Comparison of ENCODE assay signal across 1 cellular context in genomic region chr2:54903736-54904554, GRCh38.
TF ChIP-seq lines count a peak whose summit lies in the region.

No MANE protein-coding gene starts in this region.

TF ChIP-seq in HEK293, 187 proteins besides CTCF, POLR2A, EP300 and RAD21 (continued from another document and continues in another):
- TF ChIP-seq TSHZ1 (tag by site-specific recombination; IDR thresholded peaks at IDR 0.05; ENCODE audit: borderline replicate concordance), result peak; percentile 72; the same call in 1 of the 2 replicates
- TF ChIP-seq ZNF184 (tag by site-specific recombination; IDR thresholded peaks at IDR 0.05), result peak; percentile 84; the same call in 1 of the 2 replicates
- peak; percentile 44; the same call in 1 of the 2 replicates for TF ChIP-seq ZFHX2 (tag by site-specific recombination; conservative IDR thresholded peaks at IDR 0.05)
- no peak for TF ChIP-seq ZNF423 (tag by site-specific recombination; IDR thresholded peaks at IDR 0.05)
- TF ChIP-seq ZNF792 (tag by site-specific recombination; IDR thresholded peaks at IDR 0.05), result peak; percentile 17; the same call in 1 of the 2 replicates
- TF ChIP-seq ZFP37 (tag by site-specific recombination; IDR thresholded peaks at IDR 0.05), result 0 out of 2 replicates have a peak, but pooled peaks have one; percentile 64
- TF ChIP-seq, protein P1, sequence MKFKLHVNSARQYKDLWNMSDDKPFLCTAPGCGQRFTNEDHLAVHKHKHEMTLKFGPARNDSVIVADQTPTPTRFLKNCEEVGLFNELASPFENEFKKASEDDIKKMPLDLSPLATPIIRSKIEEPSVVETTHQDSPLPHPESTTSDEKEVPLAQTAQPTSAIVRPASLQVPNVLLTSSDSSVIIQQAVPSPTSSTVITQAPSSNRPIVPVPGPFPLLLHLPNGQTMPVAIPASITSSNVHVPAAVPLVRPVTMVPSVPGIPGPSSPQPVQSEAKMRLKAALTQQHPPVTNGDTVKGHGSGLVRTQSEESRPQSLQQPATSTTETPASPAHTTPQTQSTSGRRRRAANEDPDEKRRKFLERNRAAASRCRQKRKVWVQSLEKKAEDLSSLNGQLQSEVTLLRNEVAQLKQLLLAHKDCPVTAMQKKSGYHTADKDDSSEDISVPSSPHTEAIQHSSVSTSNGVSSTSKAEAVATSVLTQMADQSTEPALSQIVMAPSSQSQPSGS (tag by site-specific recombination; IDR thresholded peaks at IDR 0.05; ENCODE audit: low read depth), result no peak
- TF ChIP-seq ZNF335 (tag by site-specific recombination; conservative IDR thresholded peaks at IDR 0.05), result peak; percentile 24; the same call in 1 of the 2 replicates
- TF ChIP-seq ZNF24 (tag by site-specific recombination; IDR thresholded peaks at IDR 0.05), result peak; percentile 61; the same call in 1 of the 2 replicates
- peak; percentile 91 for TF ChIP-seq SP7 (tag by site-specific recombination; IDR thresholded peaks at IDR 0.05)
- TF ChIP-seq, protein P2, sequence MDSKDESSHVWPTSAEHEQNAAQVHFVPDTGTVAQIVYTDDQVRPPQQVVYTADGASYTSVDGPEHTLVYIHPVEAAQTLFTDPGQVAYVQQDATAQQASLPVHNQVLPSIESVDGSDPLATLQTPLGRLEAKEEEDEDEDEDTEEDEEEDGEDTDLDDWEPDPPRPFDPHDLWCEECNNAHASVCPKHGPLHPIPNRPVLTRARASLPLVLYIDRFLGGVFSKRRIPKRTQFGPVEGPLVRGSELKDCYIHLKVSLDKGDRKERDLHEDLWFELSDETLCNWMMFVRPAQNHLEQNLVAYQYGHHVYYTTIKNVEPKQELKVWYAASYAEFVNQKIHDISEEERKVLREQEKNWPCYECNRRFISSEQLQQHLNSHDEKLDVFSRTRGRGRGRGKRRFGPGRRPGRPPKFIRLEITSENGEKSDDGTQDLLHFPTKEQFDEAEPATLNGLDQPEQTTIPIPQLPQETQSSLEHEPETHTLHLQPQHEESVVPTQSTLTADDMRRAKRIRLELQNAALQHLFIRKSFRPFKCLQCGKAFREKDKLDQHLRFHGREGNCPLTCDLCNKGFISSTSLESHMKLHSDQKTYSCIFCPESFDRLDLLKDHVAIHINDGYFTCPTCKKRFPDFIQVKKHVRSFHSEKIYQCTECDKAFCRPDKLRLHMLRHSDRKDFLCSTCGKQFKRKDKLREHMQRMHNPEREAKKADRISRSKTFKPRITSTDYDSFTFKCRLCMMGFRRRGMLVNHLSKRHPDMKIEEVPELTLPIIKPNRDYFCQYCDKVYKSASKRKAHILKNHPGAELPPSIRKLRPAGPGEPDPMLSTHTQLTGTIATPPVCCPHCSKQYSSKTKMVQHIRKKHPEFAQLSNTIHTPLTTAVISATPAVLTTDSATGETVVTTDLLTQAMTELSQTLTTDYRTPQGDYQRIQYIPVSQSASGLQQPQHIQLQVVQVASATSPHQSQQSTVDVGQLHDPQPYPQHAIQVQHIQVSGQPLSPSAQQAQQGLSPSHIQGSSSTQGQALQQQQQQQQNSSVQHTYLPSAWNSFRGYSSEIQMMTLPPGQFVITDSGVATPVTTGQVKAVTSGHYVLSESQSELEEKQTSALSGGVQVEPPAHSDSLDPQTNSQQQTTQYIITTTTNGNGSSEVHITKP (tag by site-specific recombination; IDR thresholded peaks at IDR 0.05), result 0 out of 2 replicates have a peak, but pooled peaks have one; percentile 24
- 0 out of 2 replicates have a peak, but pooled peaks have one; percentile 13 for TF ChIP-seq FEZF1 (tag by site-specific recombination; IDR thresholded peaks at IDR 0.05)
- TF ChIP-seq ZNF398 (tag by site-specific recombination; IDR thresholded peaks at IDR 0.05), result peak; percentile 62
- TF ChIP-seq ZNF449 (tag by site-specific recombination; IDR thresholded peaks at IDR 0.05), result peak; percentile 48; the same call in 1 of the 2 replicates
- TF ChIP-seq ZNF664 (tag by site-specific recombination; IDR thresholded peaks at IDR 0.05), result no peak
- TF ChIP-seq ZNF140 (tag by site-specific recombination; IDR thresholded peaks at IDR 0.05), result no peak
- TF ChIP-seq, protein P3, sequence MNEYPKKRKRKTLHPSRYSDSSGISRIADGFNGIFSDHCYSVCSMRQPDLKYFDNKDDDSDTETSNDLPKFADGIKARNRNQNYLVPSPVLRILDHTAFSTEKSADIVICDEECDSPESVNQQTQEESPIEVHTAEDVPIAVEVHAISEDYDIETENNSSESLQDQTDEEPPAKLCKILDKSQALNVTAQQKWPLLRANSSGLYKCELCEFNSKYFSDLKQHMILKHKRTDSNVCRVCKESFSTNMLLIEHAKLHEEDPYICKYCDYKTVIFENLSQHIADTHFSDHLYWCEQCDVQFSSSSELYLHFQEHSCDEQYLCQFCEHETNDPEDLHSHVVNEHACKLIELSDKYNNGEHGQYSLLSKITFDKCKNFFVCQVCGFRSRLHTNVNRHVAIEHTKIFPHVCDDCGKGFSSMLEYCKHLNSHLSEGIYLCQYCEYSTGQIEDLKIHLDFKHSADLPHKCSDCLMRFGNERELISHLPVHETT (tag by site-specific recombination; IDR thresholded peaks at IDR 0.05), result peak; percentile 54; the same call in 1 of the 2 replicates
- 0 out of 2 replicates have a peak, but pooled peaks have one; percentile 26 for TF ChIP-seq ZNF518A (tag by site-specific recombination; conservative IDR thresholded peaks at IDR 0.05; ENCODE audit: low read depth)
- TF ChIP-seq, protein P4, sequence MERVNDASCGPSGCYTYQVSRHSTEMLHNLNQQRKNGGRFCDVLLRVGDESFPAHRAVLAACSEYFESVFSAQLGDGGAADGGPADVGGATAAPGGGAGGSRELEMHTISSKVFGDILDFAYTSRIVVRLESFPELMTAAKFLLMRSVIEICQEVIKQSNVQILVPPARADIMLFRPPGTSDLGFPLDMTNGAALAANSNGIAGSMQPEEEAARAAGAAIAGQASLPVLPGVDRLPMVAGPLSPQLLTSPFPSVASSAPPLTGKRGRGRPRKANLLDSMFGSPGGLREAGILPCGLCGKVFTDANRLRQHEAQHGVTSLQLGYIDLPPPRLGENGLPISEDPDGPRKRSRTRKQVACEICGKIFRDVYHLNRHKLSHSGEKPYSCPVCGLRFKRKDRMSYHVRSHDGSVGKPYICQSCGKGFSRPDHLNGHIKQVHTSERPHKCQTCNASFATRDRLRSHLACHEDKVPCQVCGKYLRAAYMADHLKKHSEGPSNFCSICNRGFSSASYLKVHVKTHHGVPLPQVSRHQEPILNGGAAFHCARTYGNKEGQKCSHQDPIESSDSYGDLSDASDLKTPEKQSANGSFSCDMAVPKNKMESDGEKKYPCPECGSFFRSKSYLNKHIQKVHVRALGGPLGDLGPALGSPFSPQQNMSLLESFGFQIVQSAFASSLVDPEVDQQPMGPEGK (tag by site-specific recombination; IDR thresholded peaks at IDR 0.05), result peak; percentile 29; the same call in 1 of the 2 replicates
- 0 out of 2 replicates have a peak, but pooled peaks have one; percentile 20 for TF ChIP-seq MZF1 (tag by site-specific recombination; IDR thresholded peaks at IDR 0.05; ENCODE audit: borderline replicate concordance)
- peak; percentile 73 for TF ChIP-seq PRDM6 (tag by site-specific recombination; IDR thresholded peaks at IDR 0.05)
- TF ChIP-seq, protein P5, sequence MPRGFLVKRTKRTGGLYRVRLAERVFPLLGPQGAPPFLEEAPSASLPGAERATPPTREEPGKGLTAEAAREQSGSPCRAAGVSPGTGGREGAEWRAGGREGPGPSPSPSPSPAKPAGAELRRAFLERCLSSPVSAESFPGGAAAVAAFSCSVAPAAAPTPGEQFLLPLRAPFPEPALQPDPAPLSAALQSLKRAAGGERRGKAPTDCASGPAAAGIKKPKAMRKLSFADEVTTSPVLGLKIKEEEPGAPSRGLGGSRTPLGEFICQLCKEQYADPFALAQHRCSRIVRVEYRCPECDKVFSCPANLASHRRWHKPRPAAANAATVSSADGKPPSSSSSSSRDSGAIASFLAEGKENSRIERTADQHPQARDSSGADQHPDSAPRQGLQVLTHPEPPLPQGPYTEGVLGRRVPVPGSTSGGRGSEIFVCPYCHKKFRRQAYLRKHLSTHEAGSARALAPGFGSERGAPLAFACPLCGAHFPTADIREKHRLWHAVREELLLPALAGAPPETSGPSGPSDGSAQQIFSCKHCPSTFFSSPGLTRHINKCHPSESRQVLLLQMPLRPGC (tag by site-specific recombination; IDR thresholded peaks at IDR 0.05), result peak; percentile 64; the same call in 1 of the 2 replicates
- TF ChIP-seq ZNF157 (tag by site-specific recombination; IDR thresholded peaks at IDR 0.05), result no peak
- peak; percentile 48; the same call in 1 of the 2 replicates for TF ChIP-seq TRIM28 (IDR thresholded peaks at IDR 0.05; ENCODE audit: borderline replicate concordance, low read length)
